Comparison of ENCODE assay signal across 1 cellular context in the genomic region with DNA sequence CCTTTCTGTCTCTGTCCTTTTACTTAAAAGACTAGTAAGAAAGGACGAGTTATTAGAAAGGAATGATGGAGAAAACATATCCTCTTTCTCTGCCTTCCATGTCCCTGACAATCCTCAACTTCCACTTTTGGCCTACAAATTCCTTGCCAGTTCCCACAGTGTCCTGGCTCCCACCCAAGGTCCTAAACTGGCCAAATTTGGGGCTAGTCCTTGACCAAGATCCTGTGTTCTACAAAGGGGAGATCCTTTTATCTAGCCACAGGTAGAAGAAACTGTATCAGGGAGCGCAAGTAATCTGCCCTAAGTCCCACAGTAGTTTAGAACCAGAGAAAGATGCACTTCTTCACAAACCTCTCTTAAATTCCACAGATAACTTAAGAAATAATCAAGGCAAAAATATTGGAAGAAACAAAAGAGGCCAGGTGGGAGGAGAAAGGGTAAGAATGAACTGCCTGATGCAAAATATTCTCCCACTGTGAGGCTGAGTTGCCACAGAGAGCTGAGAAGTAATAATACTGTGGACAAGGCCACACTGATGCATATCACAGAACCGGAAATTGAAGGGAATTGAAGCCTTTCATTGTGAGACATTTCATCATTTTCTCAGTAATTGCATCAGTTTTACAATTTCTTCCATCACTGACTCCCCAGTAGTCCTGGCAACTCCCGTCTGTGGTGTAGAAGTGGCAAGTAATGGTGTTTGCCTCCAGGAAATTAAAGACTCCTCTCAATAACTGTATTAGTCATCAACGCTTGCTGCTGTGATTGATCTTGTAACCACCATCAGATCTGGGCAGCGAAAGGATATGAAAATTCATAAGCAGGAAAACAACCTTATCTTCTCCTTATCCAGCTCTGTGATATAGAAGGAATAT.
A peak's percentile ranks its signal among the peaks of the same experiment; 100 is the strongest.
TF ChIP-seq lines count a peak whose summit lies in the region.

No MANE protein-coding gene starts in this region.

TF ChIP-seq in K562, 482 proteins besides CTCF, POLR2A, EP300 and RAD21 (continued from another document and continues in another):
- peak; percentile 39; the same call in 1 of the 2 replicates for TF ChIP-seq ETV5 (CRISPR knock-in tag; IDR thresholded peaks at IDR 0.05; ENCODE audit: low read depth)
- TF ChIP-seq, protein P1, sequence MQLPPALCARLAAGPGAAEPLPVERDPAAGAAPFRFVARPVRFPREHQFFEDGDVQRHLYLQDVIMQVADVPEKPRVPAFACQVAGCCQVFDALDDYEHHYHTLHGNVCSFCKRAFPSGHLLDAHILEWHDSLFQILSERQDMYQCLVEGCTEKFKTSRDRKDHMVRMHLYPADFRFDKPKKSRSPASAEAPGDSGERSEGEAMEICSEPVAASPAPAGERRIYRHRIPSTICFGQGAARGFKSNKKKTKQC (CRISPR knock-in tag; IDR thresholded peaks at IDR 0.05), result no peak
- TF ChIP-seq TRIM28 (IDR thresholded peaks at IDR 0.05), result no peak
- no peak for TF ChIP-seq PTRF (tag; IDR thresholded peaks at IDR 0.05)
- no peak for TF ChIP-seq HNRNPK (IDR thresholded peaks at IDR 0.05; ENCODE audit: low read depth, low read length, poor library complexity, severe bottlenecking)
- TF ChIP-seq STAT5A (IDR thresholded peaks at IDR 0.05; ENCODE audit: borderline replicate concordance, low read length), result peak; percentile 74; the same call in 1 of the 2 replicates
- no peak for TF ChIP-seq RFX7 (CRISPR knock-in tag; IDR thresholded peaks at IDR 0.05)
- TF ChIP-seq POU5F1 (IDR thresholded peaks at IDR 0.05; ENCODE audit: borderline replicate concordance, low read depth, low read length, partially characterized antibody), result no peak
- peak; percentile 85 for TF ChIP-seq GABPA (tag; conservative IDR thresholded peaks at IDR 0.05; ENCODE audit: low read depth)
- TF ChIP-seq, protein P2, sequence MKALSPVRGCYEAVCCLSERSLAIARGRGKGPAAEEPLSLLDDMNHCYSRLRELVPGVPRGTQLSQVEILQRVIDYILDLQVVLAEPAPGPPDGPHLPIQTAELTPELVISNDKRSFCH (CRISPR knock-in tag; IDR thresholded peaks at IDR 0.05), result no peak
- TF ChIP-seq, protein P2 (tag; IDR thresholded peaks at IDR 0.05), result no peak
- TF ChIP-seq, protein P3, sequence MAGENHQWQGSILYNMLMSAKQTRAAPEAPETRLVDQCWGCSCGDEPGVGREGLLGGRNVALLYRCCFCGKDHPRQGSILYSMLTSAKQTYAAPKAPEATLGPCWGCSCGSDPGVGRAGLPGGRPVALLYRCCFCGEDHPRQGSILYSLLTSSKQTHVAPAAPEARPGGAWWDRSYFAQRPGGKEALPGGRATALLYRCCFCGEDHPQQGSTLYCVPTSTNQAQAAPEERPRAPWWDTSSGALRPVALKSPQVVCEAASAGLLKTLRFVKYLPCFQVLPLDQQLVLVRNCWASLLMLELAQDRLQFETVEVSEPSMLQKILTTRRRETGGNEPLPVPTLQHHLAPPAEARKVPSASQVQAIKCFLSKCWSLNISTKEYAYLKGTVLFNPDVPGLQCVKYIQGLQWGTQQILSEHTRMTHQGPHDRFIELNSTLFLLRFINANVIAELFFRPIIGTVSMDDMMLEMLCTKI (IDR thresholded peaks at IDR 0.05; ENCODE audit: partially characterized antibody), result no peak
- peak; percentile 66; the same call in 1 of the 2 replicates for TF ChIP-seq CTBP1 (IDR thresholded peaks at IDR 0.05; ENCODE audit: borderline replicate concordance)
- no peak for TF ChIP-seq NFXL1 (CRISPR knock-in tag; IDR thresholded peaks at IDR 0.05)
- TF ChIP-seq SAFB2 (IDR thresholded peaks at IDR 0.05; ENCODE audit: borderline replicate concordance, low read depth, low read length, severe bottlenecking), result no peak
- no peak for TF ChIP-seq PPARD (CRISPR knock-in tag; IDR thresholded peaks at IDR 0.05)
- TF ChIP-seq, protein P4, sequence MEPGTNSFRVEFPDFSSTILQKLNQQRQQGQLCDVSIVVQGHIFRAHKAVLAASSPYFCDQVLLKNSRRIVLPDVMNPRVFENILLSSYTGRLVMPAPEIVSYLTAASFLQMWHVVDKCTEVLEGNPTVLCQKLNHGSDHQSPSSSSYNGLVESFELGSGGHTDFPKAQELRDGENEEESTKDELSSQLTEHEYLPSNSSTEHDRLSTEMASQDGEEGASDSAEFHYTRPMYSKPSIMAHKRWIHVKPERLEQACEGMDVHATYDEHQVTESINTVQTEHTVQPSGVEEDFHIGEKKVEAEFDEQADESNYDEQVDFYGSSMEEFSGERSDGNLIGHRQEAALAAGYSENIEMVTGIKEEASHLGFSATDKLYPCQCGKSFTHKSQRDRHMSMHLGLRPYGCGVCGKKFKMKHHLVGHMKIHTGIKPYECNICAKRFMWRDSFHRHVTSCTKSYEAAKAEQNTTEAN (CRISPR knock-in tag; IDR thresholded peaks at IDR 0.05), result no peak
- TF ChIP-seq, protein P5, sequence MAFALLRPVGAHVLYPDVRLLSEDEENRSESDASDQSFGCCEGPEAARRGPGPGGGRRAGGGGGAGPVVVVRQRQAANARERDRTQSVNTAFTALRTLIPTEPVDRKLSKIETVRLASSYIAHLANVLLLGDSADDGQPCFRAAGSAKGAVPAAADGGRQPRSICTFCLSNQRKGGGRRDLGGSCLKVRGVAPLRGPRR (CRISPR knock-in tag; IDR thresholded peaks at IDR 0.05), result no peak
- no peak for TF ChIP-seq ZZZ3 (IDR thresholded peaks at IDR 0.05)
- no peak; the same call in 1 of the 2 replicates for TF ChIP-seq ZKSCAN8 (CRISPR knock-in tag; IDR thresholded peaks at IDR 0.05)
- no peak for TF ChIP-seq ZBTB8A (IDR thresholded peaks at IDR 0.05; ENCODE audit: partially characterized antibody)
- TF ChIP-seq NRF1 (conservative IDR thresholded peaks at IDR 0.05 in 1 of 2, IDR thresholded peaks at IDR 0.05 in 1 of 2), result no peak
- peak; percentile 46; the same call in 1 of the 2 replicates for TF ChIP-seq SMARCC2 (IDR thresholded peaks at IDR 0.05; ENCODE audit: low read depth)
- no peak for TF ChIP-seq BRF1 (IDR thresholded peaks at IDR 0.05; ENCODE audit: borderline replicate concordance, extremely low read depth, insufficient read length)
- no peak for TF ChIP-seq SIN3B (IDR thresholded peaks at IDR 0.05; ENCODE audit: low read depth)
- TF ChIP-seq SAFB (IDR thresholded peaks at IDR 0.05; ENCODE audit: borderline replicate concordance, low read depth, low read length), result no peak
- TF ChIP-seq HDGF (IDR thresholded peaks at IDR 0.05), result no peak
- TF ChIP-seq, protein P6, sequence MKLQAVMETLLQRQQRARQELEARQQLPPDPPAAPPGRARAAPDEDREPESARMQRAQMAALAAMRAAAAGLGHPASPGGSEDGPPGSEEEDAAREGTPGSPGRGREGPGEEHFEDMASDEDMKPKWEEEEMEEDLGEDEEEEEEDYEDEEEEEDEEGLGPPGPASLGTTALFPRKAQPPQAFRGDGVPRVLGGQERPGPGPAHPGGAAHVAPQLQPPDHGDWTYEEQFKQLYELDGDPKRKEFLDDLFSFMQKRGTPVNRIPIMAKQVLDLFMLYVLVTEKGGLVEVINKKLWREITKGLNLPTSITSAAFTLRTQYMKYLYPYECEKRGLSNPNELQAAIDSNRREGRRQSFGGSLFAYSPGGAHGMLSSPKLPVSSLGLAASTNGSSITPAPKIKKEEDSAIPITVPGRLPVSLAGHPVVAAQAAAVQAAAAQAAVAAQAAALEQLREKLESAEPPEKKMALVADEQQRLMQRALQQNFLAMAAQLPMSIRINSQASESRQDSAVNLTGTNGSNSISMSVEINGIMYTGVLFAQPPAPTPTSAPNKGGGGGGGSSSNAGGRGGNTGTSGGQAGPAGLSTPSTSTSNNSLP (IDR thresholded peaks at IDR 0.05; ENCODE audit: borderline replicate concordance, low read depth, low read length), result 0 out of 2 replicates have a peak, but pooled peaks have one; percentile 77
- TF ChIP-seq COPS2 (conservative IDR thresholded peaks at IDR 0.05), result no peak
- peak; percentile 32; the same call in 1 of the 2 replicates for TF ChIP-seq ESRRA (IDR thresholded peaks at IDR 0.05; ENCODE audit: borderline replicate concordance, low read depth)
- peak; percentile 77; the same call in 1 of the 2 replicates for TF ChIP-seq LEF1 (IDR thresholded peaks at IDR 0.05)
- TF ChIP-seq ZNF764 (CRISPR knock-in tag; IDR thresholded peaks at IDR 0.05; ENCODE audit: low read depth), result no peak
- TF ChIP-seq SLC30A9 (CRISPR knock-in tag; IDR thresholded peaks at IDR 0.05), result no peak
- TF ChIP-seq, protein P7, sequence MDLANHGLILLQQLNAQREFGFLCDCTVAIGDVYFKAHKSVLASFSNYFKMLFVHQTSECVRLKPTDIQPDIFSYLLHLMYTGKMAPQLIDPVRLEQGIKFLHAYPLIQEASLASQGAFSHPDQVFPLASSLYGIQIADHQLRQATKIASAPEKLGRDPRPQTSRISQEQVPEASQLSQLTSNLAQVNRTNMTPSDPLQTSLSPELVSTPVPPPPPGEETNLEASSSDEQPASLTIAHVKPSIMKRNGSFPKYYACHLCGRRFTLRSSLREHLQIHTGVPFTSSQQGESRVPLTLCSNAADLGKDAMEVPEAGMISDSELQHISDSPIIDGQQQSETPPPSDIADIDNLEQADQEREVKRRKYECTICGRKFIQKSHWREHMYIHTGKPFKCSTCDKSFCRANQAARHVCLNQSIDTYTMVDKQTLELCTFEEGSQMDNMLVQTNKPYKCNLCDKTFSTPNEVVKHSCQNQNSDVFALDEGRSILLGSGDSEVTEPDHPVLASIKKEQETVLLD (IDR thresholded peaks at IDR 0.05), result no peak
- no peak for TF ChIP-seq ZC3H11A (IDR thresholded peaks at IDR 0.05; ENCODE audit: low read depth, low read length)
- no peak for TF ChIP-seq POLR3A (IDR thresholded peaks at IDR 0.05; ENCODE audit: borderline replicate concordance, extremely low read depth, insufficient read depth, insufficient read length)
- no peak for TF ChIP-seq ZNF431 (CRISPR knock-in tag; IDR thresholded peaks at IDR 0.05)
- TF ChIP-seq, protein P8, sequence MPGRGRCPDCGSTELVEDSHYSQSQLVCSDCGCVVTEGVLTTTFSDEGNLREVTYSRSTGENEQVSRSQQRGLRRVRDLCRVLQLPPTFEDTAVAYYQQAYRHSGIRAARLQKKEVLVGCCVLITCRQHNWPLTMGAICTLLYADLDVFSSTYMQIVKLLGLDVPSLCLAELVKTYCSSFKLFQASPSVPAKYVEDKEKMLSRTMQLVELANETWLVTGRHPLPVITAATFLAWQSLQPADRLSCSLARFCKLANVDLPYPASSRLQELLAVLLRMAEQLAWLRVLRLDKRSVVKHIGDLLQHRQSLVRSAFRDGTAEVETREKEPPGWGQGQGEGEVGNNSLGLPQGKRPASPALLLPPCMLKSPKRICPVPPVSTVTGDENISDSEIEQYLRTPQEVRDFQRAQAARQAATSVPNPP (IDR thresholded peaks at IDR 0.05; ENCODE audit: borderline replicate concordance, insufficient read depth, insufficient read length), result no peak
- peak; percentile 45; the same call in 1 of the 2 replicates for TF ChIP-seq CREM (IDR thresholded peaks at IDR 0.05; ENCODE audit: low read depth)
- no peak for TF ChIP-seq SREBF2 (CRISPR knock-in tag; IDR thresholded peaks at IDR 0.05)
- TF ChIP-seq RBM39 (optimal IDR thresholded peaks at IDR 0.05; ENCODE audit: low read depth, low read length), result no peak
- TF ChIP-seq TCF7 (IDR thresholded peaks at IDR 0.05; ENCODE audit: borderline replicate concordance), result no peak
- no peak for TF ChIP-seq YY1 (IDR thresholded peaks at IDR 0.05; ENCODE audit: borderline replicate concordance in 1 of 3, control insufficient read depth in 1 of 3, extremely low read depth in 1 of 3, insufficient read depth in 3 of 3, insufficient read length in 1 of 3, insufficient replicate concordance in 2 of 3, low read depth in 1 of 3, low read length in 2 of 3)
- no peak for TF ChIP-seq EGR1 (conservative IDR thresholded peaks at IDR 0.05)
- TF ChIP-seq, protein P9, sequence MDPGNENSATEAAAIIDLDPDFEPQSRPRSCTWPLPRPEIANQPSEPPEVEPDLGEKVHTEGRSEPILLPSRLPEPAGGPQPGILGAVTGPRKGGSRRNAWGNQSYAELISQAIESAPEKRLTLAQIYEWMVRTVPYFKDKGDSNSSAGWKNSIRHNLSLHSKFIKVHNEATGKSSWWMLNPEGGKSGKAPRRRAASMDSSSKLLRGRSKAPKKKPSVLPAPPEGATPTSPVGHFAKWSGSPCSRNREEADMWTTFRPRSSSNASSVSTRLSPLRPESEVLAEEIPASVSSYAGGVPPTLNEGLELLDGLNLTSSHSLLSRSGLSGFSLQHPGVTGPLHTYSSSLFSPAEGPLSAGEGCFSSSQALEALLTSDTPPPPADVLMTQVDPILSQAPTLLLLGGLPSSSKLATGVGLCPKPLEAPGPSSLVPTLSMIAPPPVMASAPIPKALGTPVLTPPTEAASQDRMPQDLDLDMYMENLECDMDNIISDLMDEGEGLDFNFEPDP (CRISPR knock-in tag; IDR thresholded peaks at IDR 0.05), result no peak
- peak; percentile 45 for TF ChIP-seq RBFOX2 (IDR thresholded peaks at IDR 0.05; ENCODE audit: low read depth, low read length)
- TF ChIP-seq POLR3G (IDR thresholded peaks at IDR 0.05; ENCODE audit: extremely low read depth, insufficient read length, insufficient replicate concordance), result no peak
- no peak for TF ChIP-seq ZNF143 (CRISPR knock-in tag; IDR thresholded peaks at IDR 0.05)
- peak in 1 of 2 experiments; percentile 90; a peak in 2 of 4 replicates for TF ChIP-seq RCOR1 (IDR thresholded peaks at IDR 0.05; ENCODE audit: borderline replicate concordance in 1 of 2, low read depth in 2 of 2, low read length in 2 of 2)
- no peak for TF ChIP-seq NR4A1 (CRISPR knock-in tag; IDR thresholded peaks at IDR 0.05)
- no peak for TF ChIP-seq NR4A1 (tag; IDR thresholded peaks at IDR 0.05)
- TF ChIP-seq, protein P10, sequence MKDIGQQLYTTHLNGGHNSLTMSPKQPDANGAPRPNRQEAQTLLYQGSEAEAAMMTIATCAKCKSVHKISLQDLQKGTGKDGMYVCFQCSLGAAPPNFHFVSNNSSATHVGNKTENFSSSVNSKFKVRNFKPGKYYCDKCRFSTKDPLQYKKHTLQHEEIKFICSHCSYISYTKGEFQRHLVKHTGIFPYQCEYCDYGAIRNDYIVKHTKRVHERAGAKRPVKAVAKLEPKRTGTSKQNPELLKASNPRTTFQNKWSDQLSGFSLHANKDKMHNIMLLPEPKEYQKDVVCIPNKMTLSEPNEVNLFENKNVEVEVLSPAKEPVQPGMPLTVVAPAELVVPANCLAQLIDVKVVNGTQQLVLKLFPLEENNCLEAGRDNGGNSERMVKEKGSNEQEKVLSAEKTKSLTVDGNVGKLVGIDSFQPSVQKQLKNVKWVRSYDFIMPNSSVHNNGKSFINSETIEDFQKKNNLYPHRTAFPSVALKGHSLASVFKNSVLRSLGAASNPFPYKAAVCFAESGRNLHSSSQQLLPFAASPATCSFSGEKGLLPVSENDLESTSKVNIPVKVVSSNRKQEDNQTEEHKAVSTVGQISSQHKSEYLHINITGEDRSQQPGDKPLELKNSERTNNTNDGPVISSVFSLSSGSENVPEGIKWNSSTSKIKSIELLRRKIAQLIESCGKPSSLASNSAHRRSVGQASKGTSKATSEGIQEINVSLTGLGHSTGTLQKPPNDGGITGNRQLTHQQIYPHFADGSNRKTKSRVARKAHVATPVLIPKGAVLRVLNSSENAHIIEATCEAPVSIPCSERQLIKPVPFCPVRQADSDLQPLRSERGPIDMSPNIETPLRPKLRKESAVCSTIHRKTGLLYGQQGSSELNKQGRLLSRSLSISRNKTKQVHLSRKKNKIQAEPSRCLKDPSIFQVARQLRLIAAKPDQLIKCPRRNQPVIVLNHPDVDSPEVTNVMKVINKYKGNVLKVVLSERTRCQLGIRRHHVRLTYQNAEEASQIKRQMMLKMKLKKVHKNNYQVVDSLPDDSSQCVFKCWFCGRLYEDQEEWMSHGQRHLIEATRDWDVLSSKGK (CRISPR knock-in tag; IDR thresholded peaks at IDR 0.05), result no peak
- TF ChIP-seq POLR2H (tag; IDR thresholded peaks at IDR 0.05; ENCODE audit: low read depth), result peak; percentile 72; the same call in 1 of the 2 replicates
- no peak for TF ChIP-seq FOXK2 (conservative IDR thresholded peaks at IDR 0.05 in 1 of 2, IDR thresholded peaks at IDR 0.05 in 1 of 2; ENCODE audit: low read depth in 2 of 2)
- peak; percentile 75 for TF ChIP-seq EP400 (IDR thresholded peaks at IDR 0.05)
- no peak for TF ChIP-seq SETDB1 (IDR thresholded peaks at IDR 0.05; ENCODE audit: low read length)
